In genomic region chr17:80330276-80330675, GRCh38 we compare ENCODE assay signal across 13 cellular contexts.
"Had no signal": no experiment of that assay in that cellular context is flagged by ENCODE, and none has a peak within 500 bp of the region (broad histone marks: within the 10 kb centered on the region; RNA-seq: fewer than 3 reads in every experiment).

No MANE protein-coding gene starts in this region.

- H3K27ac Mint-ChIP-seq: nephron had no signal

- DNase-seq: activated CD4-positive, alpha-beta T cell treated with anti-CD3 and anti-CD28 coated beads, Interleukin-2, amount 50 U/mL, for 4 hours; brain microvascular endothelial cell; central memory CD4-positive, alpha-beta T cell; erythroblast; foreskin melanocyte; head of caudate nucleus; lower lobe of right lung; stimulated activated naive CD4-positive, alpha-beta T cell; substantia nigra had no signal

- H3K4me3 ChIP-seq: coronary artery, lower lobe of right lung, tibial artery had no signal

- H3K27ac ChIP-seq: brain microvascular endothelial cell, coronary artery, lower lobe of right lung, tibial artery had no signal

- H3K27me3 ChIP-seq: brain microvascular endothelial cell, tibial artery had no signal

- H3K4me1 ChIP-seq: lower lobe of right lung, tibial artery had no signal

- H3K4me1 Mint-ChIP-seq: nephron had no signal

- H3K9me3 ChIP-seq: lower lobe of right lung, tibial artery had no signal

- H3K9me3 Mint-ChIP-seq: nephron had no signal

- H3K4me3 Mint-ChIP-seq: nephron had no signal

- ATAC-seq: lower lobe of right lung, sciatic nerve had no signal
